ENCODE assay signal across 10 cellular contexts in the genomic region with DNA sequence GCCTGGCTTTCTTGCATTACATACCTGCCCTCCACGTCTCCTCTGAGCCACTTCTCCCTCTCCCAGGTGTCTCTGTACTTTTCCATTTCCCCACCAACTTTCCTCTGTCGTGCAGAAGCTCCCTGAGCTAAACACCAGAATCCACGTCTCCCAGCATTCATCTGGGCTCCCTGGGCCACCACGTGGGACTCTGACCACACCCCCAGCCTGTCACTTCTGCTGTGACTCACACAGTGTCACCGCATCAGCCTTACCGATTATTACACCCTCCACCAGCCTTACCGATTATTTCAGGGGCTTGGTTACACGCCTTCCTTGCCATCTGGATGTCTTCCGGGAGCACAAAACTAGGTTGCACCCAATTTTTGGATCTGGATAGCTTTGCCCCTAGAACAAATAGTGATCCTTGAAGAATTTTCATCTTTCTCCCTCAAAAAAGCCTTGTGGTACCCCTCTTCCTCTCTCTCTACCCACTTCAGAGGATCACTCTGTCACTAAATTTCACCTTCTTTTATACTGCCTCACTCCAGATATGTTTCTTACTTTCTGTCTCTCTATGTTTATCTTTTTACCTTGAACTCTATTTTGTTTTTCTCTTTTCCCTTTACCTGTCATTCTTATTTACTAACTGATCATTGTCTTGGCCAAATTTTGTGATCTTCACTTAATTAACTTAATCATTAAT.
DNase-seq lines count a peak whose midpoint lies in the region; ATAC-seq, FAIRE-seq and TF ChIP-seq lines count a peak whose summit lies in the region.
"Had no signal": no experiment of that assay in that cellular context is flagged by ENCODE, and none has a peak within 500 bp of the region (broad histone marks: within the 10 kb centered on the region; RNA-seq: fewer than 3 reads in every experiment).

No MANE protein-coding gene starts in this region.

- POLR2A ChIA-PET in activated CD8-positive, alpha-beta T cell treated with anti-CD3 and anti-CD28 coated beads, Interleukin-2, amount 10 ng/mL, durations not matched to agents 7 days and 5 days (lab: Charles Lee), result interaction anchor here (0.7 to 1.0 kb wide), 4 partner anchors 26 to 356 kb away, joined by 3 to 4 read pairs (median 3); partner anchors contain the start of gene SP110
- POLR2A ChIA-PET in H1 (lab: Charles Lee; ENCODE audit: partially characterized antibody), result no interaction called here

- H3K18ac ChIP-seq in H1 (ENCODE audit: extremely low read depth, low read length), result no peak overlapping the region

- no peaks in the 10 kb centered on the region for H3K79me1 ChIP-seq in H1 (ENCODE audit: low read depth, low read length)

- H3K4me3 ChIP-seq in H1 (ENCODE audit: extremely low read depth in 1 of 4, insufficient read depth in 2 of 4, low read depth in 3 of 4, low read length in 4 of 4) (no peak overlapping the region), Karpas-422 (ENCODE audit: low read length) (no peak overlapping the region)
- H3K4me3 ChIP-seq: ascending aorta had no signal

- WGBS in H1 (ENCODE audit: extremely low coverage in 1 of 2, insufficient coverage in 1 of 2, insufficient read length in 1 of 2, insufficient replicate concordance in 2 of 2, low coverage in 1 of 2, low lambda C conversion rate in 2 of 2, missing lambda C conversion rate in 1 of 2), 2 experiments, result 86% methylated on average over 9 of the region's 9 CpGs; no CpG with 5 or more reads in 1 of the 2 experiments

- H3K9ac ChIP-seq in H1 (replicated peaks in 1 of 4; ENCODE audit: extremely low read depth in 1 of 4, low read depth in 3 of 4, low read length in 3 of 4), result no peak overlapping the region
- H3K9ac ChIP-seq in Karpas-422 (ENCODE audit: low read length), result no peak overlapping the region

- H3K27me3 ChIP-seq in H1 (replicated peaks in 1 of 4; ENCODE audit: control insufficient read depth in 3 of 4, extremely low read depth in 1 of 4, insufficient read depth in 3 of 4, low read length in 3 of 4) (no peaks in the 10 kb centered on the region), Karpas-422 (ENCODE audit: low read length) (no peaks in the 10 kb centered on the region)
- H3K27me3 ChIP-seq: ascending aorta had no signal

- H3K14ac ChIP-seq in H1 (ENCODE audit: insufficient read length), result no peak overlapping the region

- H4K91ac ChIP-seq in H1 (replicated peaks; ENCODE audit: insufficient read length, low read length), result no peak overlapping the region

- ATAC-seq in activated CD8-positive, alpha-beta T cell treated with anti-CD3 and anti-CD28 coated beads, Interleukin-2, amount 10 ng/mL, durations not matched to agents 7 days and 5 days, result peak; percentile 98
- peak; percentile 100 for ATAC-seq in stimulated activated naive CD8-positive, alpha-beta T cell treated with anti-CD3 and anti-CD28 coated beads, Interleukin-15, amount 100 ng/mL, for 72 hours

- H3K9me3 Mint-ChIP-seq in activated CD8-positive, alpha-beta T cell treated with anti-CD3 and anti-CD28 coated beads, Interleukin-2, amount 10 ng/mL, durations not matched to agents 7 days and 5 days (ENCODE audit: insufficient read depth), result peaks cover 22% of the 10 kb centered on the region
- peaks cover 28 to 33% of the 10 kb centered on the region in 2 donors for H3K9me3 Mint-ChIP-seq in stimulated activated naive CD8-positive, alpha-beta T cell treated with anti-CD3 and anti-CD28 coated beads, Interleukin-15, amount 100 ng/mL, for 72 hours

- H3K4ac ChIP-seq in H1 (replicated peaks; ENCODE audit: insufficient read length, low read depth, low read length), result no peak overlapping the region

- no peak for TF ChIP-seq EP300 in H1 (IDR thresholded peaks at IDR 0.05; ENCODE audit: borderline replicate concordance in 1 of 2, low read depth in 2 of 2, low read length in 2 of 2)

- H2BK120ac ChIP-seq in H1 (replicated peaks; ENCODE audit: low read depth, low read length), result no peak overlapping the region

- no peak for FAIRE-seq in H1 (lab: Jason Lieb, UNC)

- H3K36me3 ChIP-seq in H1 (ENCODE audit: control insufficient read depth in 2 of 4, insufficient read depth in 4 of 4, low read length in 3 of 4) (no peaks in the 10 kb centered on the region), Karpas-422 (ENCODE audit: insufficient read depth, low read length) (no peaks in the 10 kb centered on the region)
- H3K36me3 ChIP-seq: ascending aorta had no signal

- H3K4me2 ChIP-seq in H1 (ENCODE audit: insufficient read depth in 1 of 2, low read depth in 2 of 2, low read length in 2 of 2) (no peak overlapping the region), Karpas-422 (ENCODE audit: low read depth, low read length, poor library complexity, severe bottlenecking) (no peak overlapping the region)

- no peaks in the 10 kb centered on the region for H3K79me2 ChIP-seq in H1 (ENCODE audit: control insufficient read depth in 1 of 2, insufficient read depth in 2 of 2, low read length in 2 of 2)
- no peaks in the 10 kb centered on the region for H3K79me2 ChIP-seq in Karpas-422 (ENCODE audit: low read length)

- no peak overlapping the region for H3K23ac ChIP-seq in H1 (ENCODE audit: insufficient read length)

- peaks cover 10 to 14% of the 10 kb centered on the region in 2 experiments; a peak in 3 of 4 replicates for H3K9me3 ChIP-seq in H1 (ENCODE audit: insufficient read depth in 2 of 2, low read depth in 1 of 2, low read length in 1 of 2)
- H3K9me3 ChIP-seq in Karpas-422 (ENCODE audit: low read length), result 0 out of 2 replicates have a peak, but pooled peaks cover 3% of the 10 kb centered on the region
- H3K9me3 ChIP-seq: ascending aorta had no signal

- TF ChIP-seq CTCF in H1 (IDR thresholded peaks at IDR 0.05; ENCODE audit: control extremely low read depth in 1 of 3, insufficient read depth in 1 of 3, low read depth in 1 of 3, low read length in 3 of 3), result no peak

- peaks cover 24% of the 10 kb centered on the region for H3K36me3 Mint-ChIP-seq in activated CD8-positive, alpha-beta T cell treated with anti-CD3 and anti-CD28 coated beads, Interleukin-2, amount 10 ng/mL, durations not matched to agents 7 days and 5 days (ENCODE audit: low read depth)

- peak overlapping the region; percentile 91 for H3K27ac Mint-ChIP-seq in activated CD8-positive, alpha-beta T cell treated with anti-CD3 and anti-CD28 coated beads, Interleukin-2, amount 10 ng/mL, durations not matched to agents 7 days and 5 days
- peak overlapping the region; percentile 0 to 96 for H3K27ac Mint-ChIP-seq in stimulated activated naive CD8-positive, alpha-beta T cell treated with anti-CD3 and anti-CD28 coated beads, Interleukin-15, amount 100 ng/mL, for 72 hours

- H3K4me1 Mint-ChIP-seq in activated CD8-positive, alpha-beta T cell treated with anti-CD3 and anti-CD28 coated beads, Interleukin-2, amount 10 ng/mL, durations not matched to agents 7 days and 5 days (ENCODE audit: low read depth), result peaks cover 16% of the 10 kb centered on the region
- peaks cover 12% of the 10 kb centered on the region for H3K4me1 Mint-ChIP-seq in stimulated activated naive CD8-positive, alpha-beta T cell treated with anti-CD3 and anti-CD28 coated beads, Interleukin-15, amount 100 ng/mL, for 72 hours

- H2AK5ac ChIP-seq in H1 (ENCODE audit: low read depth, low read length), result no peak overlapping the region

- TF ChIP-seq RAD21 in H1 (IDR thresholded peaks at IDR 0.05 in 1 of 2, conservative IDR thresholded peaks at IDR 0.05 in 1 of 2; ENCODE audit: low read depth in 2 of 2, low read length in 2 of 2), result no peak

- H3K9me2 ChIP-seq in Karpas-422 (replicated peaks; ENCODE audit: insufficient read depth, low read length), result no peaks in the 10 kb centered on the region

- no peak for TF ChIP-seq POLR2A in H1 (IDR thresholded peaks at IDR 0.05; ENCODE audit: control extremely low read depth in 1 of 2, low read depth in 2 of 2, low read length in 2 of 2)

- CTCF ChIA-PET in activated CD8-positive, alpha-beta T cell treated with anti-CD3 and anti-CD28 coated beads, Interleukin-2, amount 10 ng/mL, durations not matched to agents 7 days and 5 days (lab: Charles Lee), result interaction anchor here (0.8 to 1.8 kb wide), 4 partner anchors 9 to 1026 kb away, joined by 3 to 4 read pairs (median 3); no protein-coding TSS in a partner anchor
- CTCF ChIA-PET in H1 (lab: Charles Lee; ENCODE audit: partially characterized antibody), result no interaction called here

- no peaks in the 10 kb centered on the region for H3K27me3 Mint-ChIP-seq in activated CD8-positive, alpha-beta T cell treated with anti-CD3 and anti-CD28 coated beads, Interleukin-2, amount 10 ng/mL, durations not matched to agents 7 days and 5 days (ENCODE audit: low read depth)
- no peaks in the 10 kb centered on the region for H3K27me3 Mint-ChIP-seq in stimulated activated naive CD8-positive, alpha-beta T cell treated with anti-CD3 and anti-CD28 coated beads, Interleukin-15, amount 100 ng/mL, for 72 hours

- H3K56ac ChIP-seq in H1 (replicated peaks; ENCODE audit: insufficient read length, low read depth, low read length), result no peak overlapping the region

- H2BK5ac ChIP-seq in H1 (ENCODE audit: low read depth, low read length), result no peak overlapping the region

- H2BK12ac ChIP-seq in H1 (ENCODE audit: low read depth, low read length), result no peak overlapping the region

- H4K20me1 ChIP-seq in H1 (replicated peaks in 1 of 2; ENCODE audit: control insufficient read depth in 1 of 2, insufficient read depth in 2 of 2, low read length in 2 of 2) (no peaks in the 10 kb centered on the region), Karpas-422 (ENCODE audit: insufficient read depth, low read depth, low read length) (no peaks in the 10 kb centered on the region)

- 0 out of 2 replicates have a peak overlapping the region, but pooled peaks have one; percentile 6 for H4K8ac ChIP-seq in H1 (ENCODE audit: extremely low read depth, insufficient read depth, low read length)

- no peaks in the 10 kb centered on the region for H3K23me2 ChIP-seq in H1 (ENCODE audit: low read depth, low read length)

- H3K27ac ChIP-seq in H1 (ENCODE audit: low read depth, low read length) (no peak overlapping the region), Karpas-422 (ENCODE audit: low read length) (no peak overlapping the region)
- H3K27ac ChIP-seq: ascending aorta had no signal

- DNase-seq in activated CD4-positive, CD25-positive, alpha-beta regulatory T cell treated with anti-CD3 and anti-CD28 coated beads, Interleukin-2, amount 50 U/mL, for 16 hours (ENCODE audit: low read depth, low spot score), result peak; percentile 4
- DNase-seq in activated CD4-positive, CD25-positive, alpha-beta regulatory T cell (lab: John Stamatoyannopoulos, UW), result no peak
- peak; percentile 85 for DNase-seq in activated CD8-positive, alpha-beta T cell treated with anti-CD3 and anti-CD28 coated beads, Interleukin-2, amount 10 ng/mL, durations not matched to agents 7 days and 5 days
- DNase-seq in H1 (ENCODE audit: low read depth in 1 of 2, low spot score in 2 of 2) (no peak), kidney tubule cell (ENCODE audit: low spot score) (no peak), Karpas-422 (no peak), C1 segment of cervical spinal cord (lab: John Stamatoyannopoulos, UW) (no peak)
- peak; percentile 53 to 79 for DNase-seq in stimulated activated naive CD8-positive, alpha-beta T cell treated with anti-CD3 and anti-CD28 coated beads, Interleukin-15, amount 100 ng/mL, for 72 hours
- DNase-seq: NCI-H526 treated with DMSO at 0.1 percent for 48 hours had no signal

- H4K5ac ChIP-seq in H1 (ENCODE audit: insufficient read length, low read depth, low read length), result no peak overlapping the region

- no peak overlapping the region for H2BK15ac ChIP-seq in H1 (ENCODE audit: low read length)

- H3K4me1 ChIP-seq in H1 (replicated peaks in 1 of 4; ENCODE audit: control insufficient read depth in 3 of 4, insufficient read depth in 4 of 4, low read length in 3 of 4) (no peaks in the 10 kb centered on the region), Karpas-422 (ENCODE audit: low read length) (no peaks in the 10 kb centered on the region)
- H3K4me1 ChIP-seq: ascending aorta had no signal

- H2BK20ac ChIP-seq in H1 (ENCODE audit: low read length), result no peak overlapping the region

- peak overlapping the region; percentile 60 for H3K4me3 Mint-ChIP-seq in activated CD8-positive, alpha-beta T cell treated with anti-CD3 and anti-CD28 coated beads, Interleukin-2, amount 10 ng/mL, durations not matched to agents 7 days and 5 days
- peak overlapping the region; percentile 63 to 73 for H3K4me3 Mint-ChIP-seq in stimulated activated naive CD8-positive, alpha-beta T cell treated with anti-CD3 and anti-CD28 coated beads, Interleukin-15, amount 100 ng/mL, for 72 hours

- peak overlapping the region; percentile 7; the same call in 1 of the 2 replicates for H2AFZ ChIP-seq in H1 (ENCODE audit: low read length)
- H2AFZ ChIP-seq in Karpas-422 (ENCODE audit: low read length), result no peak overlapping the region

Comparison
In these comparisons a context has a peak if more than half of its experiments do, and no peak if none do; other contexts are left out.
1. DNase-seq: peak in activated CD4-positive, CD25-positive, alpha-beta regulatory T cell treated with anti-CD3 and anti-CD28 coated beads, Interleukin-2, amount 50 U/mL, for 16 hours (single experiment), activated CD8-positive, alpha-beta T cell treated with anti-CD3 and anti-CD28 coated beads, Interleukin-2, amount 10 ng/mL, durations not matched to agents 7 days and 5 days (single experiment) and stimulated activated naive CD8-positive, alpha-beta T cell treated with anti-CD3 and anti-CD28 coated beads, Interleukin-15, amount 100 ng/mL, for 72 hours (2 of 2); none in activated CD4-positive, CD25-positive, alpha-beta regulatory T cell (0 of 4), H1 (0 of 2), kidney tubule cell (single experiment), Karpas-422 (single experiment) and C1 segment of cervical spinal cord (0 of 14).